In genomic region chr18:57149031-57149430, GRCh38 we compare ENCODE assay signal across 24 cellular contexts. TPM values are rescaled to one million over a fixed set of nuclear protein-coding genes. Genes with fewer than 3 reads are reported as not detected.
"Had no signal": no experiment of that assay in that cellular context is flagged by ENCODE, and none has a peak within 500 bp of the region (broad histone marks: within the 10 kb centered on the region; RNA-seq: fewer than 3 reads in every experiment).

No MANE protein-coding gene starts in this region.

- DNase-seq: MM.1S, NCI-H1092 treated with DMSO at 0.1 percent for 48 hours, NCI-H1436, NCI-H187, NCI-H2029, NCI-H2081 treated with DMSO at 0.1 percent for 48 hours, NCI-H2171, NCI-H226, NCI-H446, NCI-H510A, NCI-H524 treated with DMSO at 0.1 percent for 48 hours, PC-3, SHP77, SJCRH30 had no signal

- H3K9me3 ChIP-seq: SJCRH30 had no signal

- H3K9ac ChIP-seq: KMS-11 had no signal

- H3K27me3 ChIP-seq: SJCRH30 had no signal

- H3K27ac Mint-ChIP-seq: IgD-negative memory B cell had no signal

- FAIRE-seq: HTR-8/SVneo, K562 had no signal

- H3K4me3 ChIP-seq: K562, SJCRH30 had no signal

- ATAC-seq: K562, Panc1, PC-3, SK-N-SH treated with all-trans-retinoic acid at 6 μM for 48 hours had no signal

- H3K36me3 ChIP-seq: SJCRH30 had no signal

- H3K4me3 Mint-ChIP-seq: IgD-negative memory B cell had no signal

- H3K27ac ChIP-seq: HL-60, KMS-11, RWPE1, SJCRH30 had no signal

- H3K4me2 ChIP-seq: KMS-11 had no signal

- H3K4me1 ChIP-seq: SJCRH30 had no signal

RNA-seq across cellular contexts. Expression of gene BOD1L2, which starts 2.1 kb away (rescaled TPM):
- total RNA-seq: K562, M059J, OCI-LY7, PC-3, SJCRH30 had no signal
